Comparison of ENCODE assay signal across 1 cellular context in genomic region chr22:42090596-42091445, GRCh38.
A peak's percentile ranks its signal among the peaks of the same experiment; 100 is the strongest.
TF ChIP-seq lines count a peak whose summit lies in the region.

TSS of gene NDUFA6 (minus strand) at chr22:42090772. CDS start at chr22:42090744, 28 bp downstream.

TF ChIP-seq in HepG2, 621 proteins besides CTCF, POLR2A, EP300 and RAD21 (continued from another document and continues in another):
- peak; percentile 96 for TF ChIP-seq HMGXB3 (CRISPR knock-in tag; IDR thresholded peaks at IDR 0.05; ENCODE audit: borderline replicate concordance)
- TF ChIP-seq ETV5 (CRISPR knock-in tag; IDR thresholded peaks at IDR 0.05; ENCODE audit: borderline replicate concordance) = peak; percentile 42; the same call in 1 of the 2 replicates
- TF ChIP-seq FOXA3 (CRISPR knock-in tag; IDR thresholded peaks at IDR 0.05) = peak; percentile 40; the same call in 1 of the 2 replicates
- peak; percentile 81 for TF ChIP-seq MIXL1 (CRISPR knock-in tag; IDR thresholded peaks at IDR 0.05)
- TF ChIP-seq ZNF136 (CRISPR knock-in tag; IDR thresholded peaks at IDR 0.05; ENCODE audit: low read depth) = no peak
- TF ChIP-seq XRCC5 (optimal IDR thresholded peaks at IDR 0.05; ENCODE audit: low read length) = peak; percentile 53
- TF ChIP-seq DNMT3B (CRISPR knock-in tag; conservative IDR thresholded peaks at IDR 0.05) = no peak
- TF ChIP-seq CHD4 (IDR thresholded peaks at IDR 0.05; ENCODE audit: borderline replicate concordance, low read length) = no peak
- TF ChIP-seq ZBTB3 (CRISPR knock-in tag; IDR thresholded peaks at IDR 0.05; ENCODE audit: borderline replicate concordance, low read depth) = no peak; the same call in 1 of the 2 replicates
- no peak for TF ChIP-seq NFRKB (IDR thresholded peaks at IDR 0.05)
- peak; percentile 84 for TF ChIP-seq HOXA5 (CRISPR knock-in tag; IDR thresholded peaks at IDR 0.05)
- no peak for TF ChIP-seq PTBP1 (IDR thresholded peaks at IDR 0.05; ENCODE audit: low read depth, low read length, poor library complexity, severe bottlenecking)
- TF ChIP-seq BORCS8-MEF2B (CRISPR knock-in tag; IDR thresholded peaks at IDR 0.05) = peak; percentile 64
- peak; percentile 62 for TF ChIP-seq CBX5 (CRISPR knock-in tag; IDR thresholded peaks at IDR 0.05; ENCODE audit: borderline replicate concordance)
- TF ChIP-seq SMAD9 (CRISPR knock-in tag; IDR thresholded peaks at IDR 0.05) = peak; percentile 84
- no peak for TF ChIP-seq SP1 (IDR thresholded peaks at IDR 0.05)
- peak; percentile 79; the same call in 1 of the 2 replicates for TF ChIP-seq SP1 (CRISPR knock-in tag; IDR thresholded peaks at IDR 0.05)
- no peak for TF ChIP-seq TEAD2 (CRISPR knock-in tag; IDR thresholded peaks at IDR 0.05)
- peak; percentile 88; the same call in 1 of the 2 replicates for TF ChIP-seq ZBTB4 (CRISPR knock-in tag; IDR thresholded peaks at IDR 0.05; ENCODE audit: borderline replicate concordance)
- peak; percentile 96; the same call in 1 of the 2 replicates for TF ChIP-seq ZFP36L1 (CRISPR knock-in tag; IDR thresholded peaks at IDR 0.05)
- no peak for TF ChIP-seq ZNF354B (CRISPR knock-in tag; IDR thresholded peaks at IDR 0.05)
- peak; percentile 98 for TF ChIP-seq ZNF713 (CRISPR knock-in tag; IDR thresholded peaks at IDR 0.05)
- TF ChIP-seq ZNF580 (CRISPR knock-in tag; IDR thresholded peaks at IDR 0.05; ENCODE audit: borderline replicate concordance, low read depth) = peak; percentile 14; the same call in 1 of the 2 replicates
- peak; percentile 43; the same call in 1 of the 2 replicates for TF ChIP-seq ZKSCAN8 (CRISPR knock-in tag; IDR thresholded peaks at IDR 0.05; ENCODE audit: borderline replicate concordance)
- no peak; the same call in none of the 2 replicates for TF ChIP-seq ZNF709 (CRISPR knock-in tag; IDR thresholded peaks at IDR 0.05)
- TF ChIP-seq CSRNP1 (CRISPR knock-in tag; IDR thresholded peaks at IDR 0.05) = no peak
- peak; percentile 56 for TF ChIP-seq ARNTL (CRISPR knock-in tag; IDR thresholded peaks at IDR 0.05)
- TF ChIP-seq GTF2F1 (IDR thresholded peaks at IDR 0.05; ENCODE audit: low read length) = no peak
- TF ChIP-seq ZNF530 (CRISPR knock-in tag; IDR thresholded peaks at IDR 0.05; ENCODE audit: low read depth) = no peak
- TF ChIP-seq ZNF282 (IDR thresholded peaks at IDR 0.05; ENCODE audit: partially characterized antibody) = no peak
- no peak for TF ChIP-seq NBN (conservative IDR thresholded peaks at IDR 0.05)
- peak in 1 of 2 experiments; percentile 79; a peak in 1 of 4 replicates for TF ChIP-seq KLF16 (CRISPR knock-in tag; IDR thresholded peaks at IDR 0.05)
- TF ChIP-seq FUBP1 (CRISPR knock-in tag; IDR thresholded peaks at IDR 0.05; ENCODE audit: borderline replicate concordance) = 0 out of 2 replicates have a peak, but pooled peaks have one; percentile 43
- peak; percentile 88 for TF ChIP-seq FOXC1 (CRISPR knock-in tag; IDR thresholded peaks at IDR 0.05; ENCODE audit: borderline replicate concordance)
- no peak for TF ChIP-seq ZBTB44 (CRISPR knock-in tag; IDR thresholded peaks at IDR 0.05)
- TF ChIP-seq PLRG1 (conservative IDR thresholded peaks at IDR 0.05) = no peak
- TF ChIP-seq HMGXB4 (CRISPR knock-in tag; IDR thresholded peaks at IDR 0.05; ENCODE audit: borderline replicate concordance in 1 of 2, low read depth in 1 of 2) = peak; percentile 97 to 98
- no peak for TF ChIP-seq MATR3 (CRISPR knock-in tag; IDR thresholded peaks at IDR 0.05)
- TF ChIP-seq PBX3 (CRISPR knock-in tag; IDR thresholded peaks at IDR 0.05; ENCODE audit: borderline replicate concordance) = no peak
